In the genomic region with DNA sequence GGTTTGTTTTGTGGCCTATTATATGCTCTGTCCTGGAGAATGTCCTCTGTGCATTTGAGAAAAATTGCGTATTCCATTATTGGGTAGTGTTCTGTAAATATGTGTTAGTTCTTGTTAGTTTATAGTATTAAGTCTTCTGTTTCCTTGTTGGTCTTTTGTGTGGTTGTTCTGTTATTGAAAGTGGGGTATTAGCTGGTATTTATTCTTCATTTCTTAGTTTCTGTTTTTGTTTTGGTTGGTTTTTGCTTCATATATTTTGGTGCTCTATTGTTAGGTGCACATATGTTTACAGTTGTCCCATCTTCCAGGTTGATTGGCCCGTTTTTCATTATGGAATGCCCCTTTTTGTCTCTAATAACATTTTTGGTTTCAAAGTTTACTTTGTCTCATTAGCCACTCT, we compare ENCODE assay signal across 22 cellular contexts.
"Had no signal": no experiment of that assay in that cellular context is flagged by ENCODE, and none has a peak within 500 bp of the region (broad histone marks: within the 10 kb centered on the region; RNA-seq: fewer than 3 reads in every experiment).

No MANE protein-coding gene starts in this region.

- DNase-seq: activated CD4-positive, alpha-beta T cell treated with anti-CD3 and anti-CD28 coated beads for 48 hours; activated CD4-positive, alpha-beta T cell treated with anti-CD3 and anti-CD28 coated beads, Interleukin-2, amount 50 U/mL, for 4 hours; activated CD4-positive, CD25-positive, alpha-beta regulatory T cell treated with anti-CD3 and anti-CD28 coated beads, Interleukin-2, amount 50 U/mL, for 72 hours; activated CD8-positive, alpha-beta memory T cell treated with anti-CD3 and anti-CD28 coated beads, Interleukin-2, amount 10 ng/mL, durations not matched to agents 7 days and 5 days; activated effector memory CD4-positive, alpha-beta T cell treated with Interleukin-2 at 50 U/mL for 16 hours; activated naive CD4-positive, alpha-beta T cell; activated naive CD8-positive, alpha-beta T cell treated with anti-CD3 and anti-CD28 coated beads, Interleukin-2, amount 50 U/mL, for 24 hours; activated T-cell treated with anti-CD3 and anti-CD28 coated beads, Interleukin-2, amount 50 U/mL, for 24 hours; amniotic stem cell; MV-4-11; NCI-H1092 treated with DMSO at 0.1 percent for 48 hours; NCI-H1417 treated with DMSO at 0.1 percent for 48 hours; NCI-H1694; NCI-H2029 treated with DMSO at 0.1 percent for 48 hours; NCI-H510A treated with DMSO at 0.1 percent for 48 hours; NCI-H69; PC-9; SHP77 treated with DMSO at 0.1 percent for 48 hours; T-helper 17 cell; T-helper 9 cell had no signal

- H2AFZ ChIP-seq: PC-9 had no signal

- H3K27ac ChIP-seq: PC-9 had no signal

- FAIRE-seq: astrocyte had no signal

- ATAC-seq: activated CD8-positive, alpha-beta memory T cell treated with anti-CD3 and anti-CD28 coated beads, Interleukin-2, amount 10 ng/mL, durations not matched to agents 7 days and 5 days; activated naive CD8-positive, alpha-beta T cell treated with anti-CD3 and anti-CD28 coated beads, Interleukin-2, amount 50 U/mL, for 24 hours; T-helper 17 cell; WTC11 had no signal

- H3K4me3 ChIP-seq: PC-9 had no signal

- H3K4me2 ChIP-seq: PC-9 had no signal
